ENCODE assay signal across 8 cellular contexts in genomic region chr5:32172186-32172901, GRCh38. TPM values are rescaled to one million over a fixed set of nuclear protein-coding genes. Genes with fewer than 3 reads are reported as not detected.
DNase-seq lines count a peak whose midpoint lies in the region; ATAC-seq and TF ChIP-seq lines count a peak whose summit lies in the region.
"Not testable (repeated sequence)": the region's sequence is repeated elsewhere in the genome, so short reads cannot be mapped to it uniquely, and the experiment has no call there.

No MANE protein-coding gene starts in this region.

- peaks cover 52% of the 10 kb centered on the region for H3K36me3 Mint-ChIP-seq in activated CD8-positive, alpha-beta memory T cell treated with anti-CD3 and anti-CD28 coated beads, Interleukin-2, amount 10 ng/mL, durations not matched to agents 7 days and 5 days
- peaks cover 17% of the 10 kb centered on the region for H3K36me3 Mint-ChIP-seq in chondrocyte (ENCODE audit: low read depth)
- not testable (repeated sequence) for H3K36me3 Mint-ChIP-seq in naive B cell

- TF ChIP-seq CTCF in BJ (IDR thresholded peaks at IDR 0.05; ENCODE audit: insufficient read depth, low read depth, low read length); OCI-LY3 (IDR thresholded peaks at IDR 0.05; ENCODE audit: low read depth, low read length); chondrocyte (IDR thresholded peaks at IDR 0.05); right atrium auricular region (IDR thresholded peaks at IDR 0.05): not testable (repeated sequence)

- peaks cover 24% of the 10 kb centered on the region for H3K4me1 ChIP-seq in OCI-LY3 (ENCODE audit: low read length)
- H3K4me1 ChIP-seq in right atrium auricular region, result peaks cover 0 to 45% of the 10 kb centered on the region in 2 donors

- peak overlapping the region; percentile 99 for H3K9ac ChIP-seq in OCI-LY3 (ENCODE audit: low read length)

- not testable (repeated sequence) for H3K27me3 ChIP-seq in BJ (ENCODE audit: control insufficient read depth, insufficient read depth, low read length); OCI-LY3 (ENCODE audit: low read depth, low read length); right atrium auricular region

- DNase-seq in BJ (ENCODE audit: low read depth); chondrocyte (ENCODE audit: low spot score); naive B cell: not testable (repeated sequence)
- DNase-seq in HT-29 (ENCODE audit: low spot score) (peak; percentile 47), right atrium auricular region (ENCODE audit: low spot score) (peak; percentile 58)
- peak; percentile 64 for DNase-seq in activated CD8-positive, alpha-beta memory T cell treated with anti-CD3 and anti-CD28 coated beads, Interleukin-2, amount 10 ng/mL, durations not matched to agents 7 days and 5 days
- peak; percentile 8 to 19 for DNase-seq in stimulated activated CD4-positive, alpha-beta T cell treated with anti-CD3 and anti-CD28 coated beads, Interleukin-4, amount 100 ng/mL, for 48 hours (ENCODE audit: low read depth in 2 of 2)

- peaks cover 72% of the 10 kb centered on the region for H3K79me2 ChIP-seq in OCI-LY3 (ENCODE audit: low read length)

- H3K9me3 Mint-ChIP-seq in activated CD8-positive, alpha-beta memory T cell treated with anti-CD3 and anti-CD28 coated beads, Interleukin-2, amount 10 ng/mL, durations not matched to agents 7 days and 5 days (ENCODE audit: low read depth); chondrocyte (ENCODE audit: low read depth); naive B cell: not testable (repeated sequence)

- H3K4me3 ChIP-seq in BJ (ENCODE audit: low read depth, low read length) (peak overlapping the region; percentile 78), OCI-LY3 (ENCODE audit: low read length) (peak overlapping the region; percentile 95), right atrium auricular region (peak overlapping the region; percentile 71 to 78)

- H3K4me2 ChIP-seq in OCI-LY3 (ENCODE audit: low read length), result peak overlapping the region; percentile 80

- not testable (repeated sequence) for H3K9me3 ChIP-seq in OCI-LY3 (ENCODE audit: insufficient read depth, low read length); right atrium auricular region

- peaks cover 42% of the 10 kb centered on the region for H3K4me1 Mint-ChIP-seq in activated CD8-positive, alpha-beta memory T cell treated with anti-CD3 and anti-CD28 coated beads, Interleukin-2, amount 10 ng/mL, durations not matched to agents 7 days and 5 days
- H3K4me1 Mint-ChIP-seq in chondrocyte (ENCODE audit: low read depth), result peaks cover 49% of the 10 kb centered on the region
- peaks cover 36 to 47% (median 44%) of the 10 kb centered on the region in 3 donors for H3K4me1 Mint-ChIP-seq in naive B cell

- not testable (repeated sequence) for H2AFZ ChIP-seq in OCI-LY3 (ENCODE audit: low read depth, low read length)

- H3K27ac ChIP-seq in OCI-LY3 (ENCODE audit: low read length), result peak overlapping the region; percentile 89
- H3K27ac ChIP-seq in right atrium auricular region, result peak overlapping the region; percentile 98 to 99

- not testable (repeated sequence) for H3K27me3 Mint-ChIP-seq in activated CD8-positive, alpha-beta memory T cell treated with anti-CD3 and anti-CD28 coated beads, Interleukin-2, amount 10 ng/mL, durations not matched to agents 7 days and 5 days; chondrocyte (ENCODE audit: low read depth); naive B cell

- H3K4me3 Mint-ChIP-seq in activated CD8-positive, alpha-beta memory T cell treated with anti-CD3 and anti-CD28 coated beads, Interleukin-2, amount 10 ng/mL, durations not matched to agents 7 days and 5 days, result peak overlapping the region; percentile 93
- H3K4me3 Mint-ChIP-seq in chondrocyte (ENCODE audit: unreplicated experiment) (peak overlapping the region; percentile 99), naive B cell (peak overlapping the region; percentile 92 to 100 (median 98))

- peaks cover 34% of the 10 kb centered on the region for H4K20me1 ChIP-seq in OCI-LY3 (ENCODE audit: insufficient read depth, low read length)

- CTCF ChIA-PET in BJ (lab: Yijun Ruan, JAX), result interaction anchor here (0.6 to 2.4 kb wide), 4 partner anchors 26 to 158 kb away, joined by 3 to 7 read pairs (median 3); no protein-coding TSS in a partner anchor
- CTCF ChIA-PET in activated CD8-positive, alpha-beta memory T cell treated with anti-CD3 and anti-CD28 coated beads, Interleukin-2, amount 10 ng/mL, durations not matched to agents 7 days and 5 days (lab: Charles Lee), result interaction anchor here (0.6 to 1.0 kb wide), 5 partner anchors 26 to 359 kb away, joined by 3 read pairs; no protein-coding TSS in a partner anchor

- peak overlapping the region; percentile 98 for H3K27ac Mint-ChIP-seq in activated CD8-positive, alpha-beta memory T cell treated with anti-CD3 and anti-CD28 coated beads, Interleukin-2, amount 10 ng/mL, durations not matched to agents 7 days and 5 days
- H3K27ac Mint-ChIP-seq in chondrocyte (ENCODE audit: unreplicated experiment) (peak overlapping the region; percentile 100), naive B cell (peak overlapping the region in 5 of 6 donors; percentile 97 to 99 (median 98))

- POLR2A ChIA-PET in BJ (lab: Charles Lee), result interaction anchor here (0.7 kb wide), 1 partner anchor 18 kb away, joined by 4 read pairs; no protein-coding TSS in a partner anchor

- ATAC-seq in activated CD8-positive, alpha-beta memory T cell treated with anti-CD3 and anti-CD28 coated beads, Interleukin-2, amount 10 ng/mL, durations not matched to agents 7 days and 5 days; naive B cell (ENCODE audit: low read depth in 2 of 2): not testable (repeated sequence)

- H3K36me3 ChIP-seq in BJ (ENCODE audit: control insufficient read depth, insufficient read depth, low read length), result not testable (repeated sequence)
- peaks cover 44% of the 10 kb centered on the region for H3K36me3 ChIP-seq in OCI-LY3 (replicated peaks; ENCODE audit: low read depth, low read length)
- peaks cover 19% of the 10 kb centered on the region for H3K36me3 ChIP-seq in right atrium auricular region

RNA-seq across cellular contexts. Expression of gene GOLPH3, which starts 1.8 kb away (rescaled TPM):
- 53.9 and 79.0 TPM in 2 replicates for polyA plus RNA-seq in BJ (2011; rRNA removed)
- polyA minus RNA-seq in BJ (2011; rRNA and poly(A)+ RNA removed), result 53.6 and 62.7 TPM in 2 replicates
- total RNA-seq in HT-29 (2014; rRNA removed; shearing (Covaris generic)), result 132 and 158 TPM in 2 replicates
- 10 to 100 TPM; 74.7 to 81.4 TPM for total RNA-seq in activated CD8-positive, alpha-beta memory T cell treated with anti-CD3 and anti-CD28 coated beads, Interleukin-2, amount 10 ng/mL, durations not matched to agents 7 days and 5 days
- total RNA-seq in chondrocyte, result 95.2 to 110 TPM (median 106 TPM) in 3 replicates
- 10 to 100 TPM; 60.6 to 63.7 TPM for total RNA-seq in right atrium auricular region
- polyA plus RNA-seq in naive B cell (ENCODE audit: low read depth in 6 of 6), result 10 to 100 TPM; 61.7 to 80.4 (median 74.0) TPM
